Comparison of ENCODE assay signal across 10 cellular contexts in the genomic region with DNA sequence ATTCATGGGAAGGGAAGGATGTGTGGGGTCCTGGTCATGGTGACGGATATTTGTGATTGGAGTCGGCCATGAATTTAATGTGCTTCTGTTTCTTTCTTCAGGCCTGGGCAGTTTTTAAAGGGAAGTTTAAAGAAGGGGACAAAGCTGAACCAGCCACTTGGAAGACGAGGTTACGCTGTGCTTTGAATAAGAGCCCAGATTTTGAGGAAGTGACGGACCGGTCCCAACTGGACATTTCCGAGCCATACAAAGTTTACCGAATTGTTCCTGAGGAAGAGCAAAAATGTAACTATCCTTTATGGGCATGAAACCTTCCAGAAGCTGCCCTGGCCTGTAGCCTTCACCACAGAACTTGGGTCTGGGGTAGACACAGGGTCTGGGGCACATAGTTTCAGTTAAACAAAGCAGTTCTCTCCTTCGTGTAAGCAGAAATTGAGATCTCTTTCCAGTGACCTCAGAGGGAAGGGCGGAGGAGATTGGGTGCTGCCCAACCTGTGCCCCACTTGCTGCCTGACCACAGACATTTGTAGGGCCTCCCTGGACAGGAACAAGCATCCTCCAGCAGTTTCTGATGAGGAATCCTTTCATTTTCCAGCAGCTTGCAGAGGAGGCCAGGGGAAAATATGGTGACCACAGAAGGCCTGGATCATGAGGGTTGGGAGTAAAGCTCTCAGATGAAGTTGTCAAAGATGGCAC. TPM values are rescaled to one million over a fixed set of nuclear protein-coding genes. Genes with fewer than 3 reads are reported as not detected.
DNase-seq lines count a peak whose midpoint lies in the region; ATAC-seq and TF ChIP-seq lines count a peak whose summit lies in the region.
"Had no signal": no experiment of that assay in that cellular context is flagged by ENCODE, and none has a peak within 500 bp of the region (broad histone marks: within the 10 kb centered on the region; RNA-seq: fewer than 3 reads in every experiment).

No MANE protein-coding gene starts in this region.

- no peaks in the 10 kb centered on the region for H3K9me3 ChIP-seq in T-helper 17 cell (ENCODE audit: control insufficient read depth, low read length, poor library complexity, severe bottlenecking)

- ATAC-seq in HG02610 (IDR thresholded peaks at IDR 0.05; ENCODE audit: unreplicated experiment) (peak; percentile 8), T-helper 17 cell (no peak), left ventricle myocardium superior (peak; percentile 71), HG02759 (IDR thresholded peaks at IDR 0.05; ENCODE audit: unreplicated experiment) (no peak)
- no peak for ATAC-seq in stimulated activated memory B cell treated with anti-CD40 and anti-IgM and Interleukin-4, amounts not matched to agents 10 μg/mL and 1 μg/mL and 100 μg/mL, for 72 hours

- no peaks in the 10 kb centered on the region for H3K9me3 Mint-ChIP-seq in stimulated activated memory B cell treated with anti-CD40 and anti-IgM and Interleukin-4, amounts not matched to agents 10 μg/mL and 1 μg/mL and 100 μg/mL, for 72 hours

- intact Hi-C loops in left ventricle myocardium superior (cut with micrococcal nuclease) = no loop called here

- H3K4me1 Mint-ChIP-seq in T-helper 17 cell = peaks cover 3% of the 10 kb centered on the region
- H3K4me1 Mint-ChIP-seq in stimulated activated memory B cell treated with anti-CD40 and anti-IgM and Interleukin-4, amounts not matched to agents 10 μg/mL and 1 μg/mL and 100 μg/mL, for 72 hours = peaks cover 96% of the 10 kb centered on the region

- no peak for TF ChIP-seq CTCF in GM10266 (IDR thresholded peaks at IDR 0.05; ENCODE audit: control insufficient read depth, insufficient read depth, low read depth, missing control alignments)

- H3K27ac Mint-ChIP-seq in T-helper 17 cell = no peak overlapping the region
- H3K27ac Mint-ChIP-seq in stimulated activated memory B cell treated with anti-CD40 and anti-IgM and Interleukin-4, amounts not matched to agents 10 μg/mL and 1 μg/mL and 100 μg/mL, for 72 hours = peak overlapping the region; percentile 94

- H3K36me3 Mint-ChIP-seq in T-helper 17 cell (ENCODE audit: low read depth) = no peaks in the 10 kb centered on the region
- H3K36me3 Mint-ChIP-seq in stimulated activated memory B cell treated with anti-CD40 and anti-IgM and Interleukin-4, amounts not matched to agents 10 μg/mL and 1 μg/mL and 100 μg/mL, for 72 hours = peaks cover 91% of the 10 kb centered on the region

- H3K27me3 Mint-ChIP-seq in T-helper 17 cell = peaks cover under 1% of the 10 kb centered on the region
- H3K27me3 Mint-ChIP-seq in stimulated activated memory B cell treated with anti-CD40 and anti-IgM and Interleukin-4, amounts not matched to agents 10 μg/mL and 1 μg/mL and 100 μg/mL, for 72 hours = no peaks in the 10 kb centered on the region

- H3K4me3 Mint-ChIP-seq in T-helper 17 cell = peak overlapping the region; percentile 54
- peak overlapping the region; percentile 71 for H3K4me3 Mint-ChIP-seq in stimulated activated memory B cell treated with anti-CD40 and anti-IgM and Interleukin-4, amounts not matched to agents 10 μg/mL and 1 μg/mL and 100 μg/mL, for 72 hours

- no peak for DNase-seq in T-helper 17 cell
- DNase-seq in left ventricle myocardium superior = no peak
- no peak for DNase-seq in GM10266 (ENCODE audit: extremely low spot score)
- no peak for DNase-seq in NCI-H1930 (lab: John Stamatoyannopoulos, UW)
- DNase-seq: NCI-H1436 treated with DMSO at 0.1 percent for 48 hours, NCI-H82, WERI-Rb-1 had no signal

RNA-seq across cellular contexts. Expression of gene IRF8, which starts 10.1 kb away (rescaled TPM):
- total RNA-seq in T-helper 17 cell (10 to 100 TPM in 1 of 2 donors, 1 to 10 TPM in 1; 5.4 to 22.8 TPM), left ventricle myocardium superior (3.5 TPM)

Comparison
In these comparisons a context has a peak if more than half of its experiments do, and no peak if none do; other contexts are left out.
1. ATAC-seq: peak in HG02610 (single experiment) and left ventricle myocardium superior (single experiment); none in T-helper 17 cell (single experiment), stimulated activated memory B cell treated with anti-CD40 and anti-IgM and Interleukin-4, amounts not matched to agents 10 μg/mL and 1 μg/mL and 100 μg/mL, for 72 hours (single experiment) and HG02759 (single experiment).